In the genomic region with DNA sequence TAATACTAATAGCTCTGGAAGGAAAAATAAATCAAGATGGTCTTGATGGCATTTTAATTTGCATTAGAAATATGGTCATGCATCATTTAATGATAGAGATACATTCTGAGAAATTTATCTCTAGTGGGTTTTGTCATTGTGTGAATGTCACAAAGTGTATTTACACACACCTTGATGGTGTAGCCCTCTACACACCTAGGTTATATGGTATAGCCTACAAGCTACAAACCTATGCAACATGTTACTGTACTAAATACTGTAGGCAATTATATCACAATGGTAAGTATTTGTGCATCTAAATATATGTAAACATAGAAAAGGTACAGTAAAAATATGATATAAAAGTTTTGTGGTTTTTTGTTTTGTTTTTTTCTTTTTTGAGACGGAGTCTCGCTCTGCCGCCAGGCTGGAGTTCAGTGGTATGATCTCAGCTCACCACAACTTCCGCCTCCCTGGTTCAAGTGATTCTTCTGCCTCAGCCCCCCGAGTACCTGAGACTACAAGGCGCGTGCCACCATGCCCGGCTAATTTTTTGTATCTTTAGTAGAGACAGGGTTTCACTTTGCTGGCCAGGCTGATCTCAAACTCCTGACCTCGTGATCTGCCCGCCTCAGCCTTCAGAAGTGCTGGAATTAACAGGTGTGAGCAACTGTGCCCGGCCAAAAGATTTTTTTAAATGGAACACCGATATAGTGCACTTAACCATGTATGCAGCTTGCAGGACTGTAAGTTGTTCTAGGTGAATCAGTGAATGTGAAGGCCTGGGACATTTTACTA, we compare ENCODE assay signal across 1 cellular context.
A peak's percentile ranks its signal among the peaks of the same experiment; 100 is the strongest.
TF ChIP-seq lines count a peak whose summit lies in the region.

No MANE protein-coding gene starts in this region.

TF ChIP-seq in GM12878, 131 proteins besides CTCF, POLR2A, EP300 and RAD21 (continued from another document):
- TF ChIP-seq, protein P1, sequence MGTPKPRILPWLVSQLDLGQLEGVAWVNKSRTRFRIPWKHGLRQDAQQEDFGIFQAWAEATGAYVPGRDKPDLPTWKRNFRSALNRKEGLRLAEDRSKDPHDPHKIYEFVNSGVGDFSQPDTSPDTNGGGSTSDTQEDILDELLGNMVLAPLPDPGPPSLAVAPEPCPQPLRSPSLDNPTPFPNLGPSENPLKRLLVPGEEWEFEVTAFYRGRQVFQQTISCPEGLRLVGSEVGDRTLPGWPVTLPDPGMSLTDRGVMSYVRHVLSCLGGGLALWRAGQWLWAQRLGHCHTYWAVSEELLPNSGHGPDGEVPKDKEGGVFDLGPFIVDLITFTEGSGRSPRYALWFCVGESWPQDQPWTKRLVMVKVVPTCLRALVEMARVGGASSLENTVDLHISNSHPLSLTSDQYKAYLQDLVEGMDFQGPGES (IDR thresholded peaks at IDR 0.05) = no peak
- TF ChIP-seq NBN (IDR thresholded peaks at IDR 0.05) = peak; percentile 54; the same call in 1 of the 2 replicates
- TF ChIP-seq ATF7 (IDR thresholded peaks at IDR 0.05; ENCODE audit: low read depth) = peak; percentile 83
- no peak for TF ChIP-seq CHD1 (IDR thresholded peaks at IDR 0.05; ENCODE audit: low read depth, low read length)
- TF ChIP-seq HCFC1 (IDR thresholded peaks at IDR 0.05; ENCODE audit: low read length) = no peak
- no peak for TF ChIP-seq POLR2AphosphoS5 (IDR thresholded peaks at IDR 0.05; ENCODE audit: low read length)
- no peak for TF ChIP-seq PBX3 (IDR thresholded peaks at IDR 0.05; ENCODE audit: insufficient replicate concordance, low read depth, low read length)
- peak; percentile 32; the same call in 1 of the 2 replicates for TF ChIP-seq FOXK2 (IDR thresholded peaks at IDR 0.05)
